19 cellular contexts compared by ENCODE assay signal in genomic region chr7:119465798-119466305, GRCh38.
A peak's percentile ranks its signal among the peaks of the same experiment; 100 is the strongest.
DNase-seq lines count a peak whose midpoint lies in the region; TF ChIP-seq lines count a peak whose summit lies in the region.
"Had no signal": no experiment of that assay in that cellular context is flagged by ENCODE, and none has a peak within 500 bp of the region (broad histone marks: within the 10 kb centered on the region; RNA-seq: fewer than 3 reads in every experiment).

No MANE protein-coding gene starts in this region.

- no peak for TF ChIP-seq EP300 in stomach (IDR thresholded peaks at IDR 0.05)

- no peak for TF ChIP-seq CTCF in stomach (IDR thresholded peaks at IDR 0.05)

- intact Hi-C loops in stomach (cut with DNase I; ENCODE audit: low total_unique reads) = no loop called here

- WGBS in stomach, 5 donors = 5 to 16% (median 10%) methylated on average over 1 of the region's 1 CpG

- no peaks in the 10 kb centered on the region for H3K36me3 ChIP-seq in stomach
- H3K36me3 ChIP-seq: BLaER1 treated with 17β-estradiol and CSF1 and Interleukin-3, amounts not matched to agents 10 nM and 100 nM had no signal

- no peaks in the 10 kb centered on the region for H3K27me3 ChIP-seq in stomach
- H3K27me3 ChIP-seq: BLaER1 treated with 17β-estradiol and CSF1 and Interleukin-3, amounts not matched to agents 10 nM and 100 nM had no signal

- H3K27ac ChIP-seq in stomach = no peak overlapping the region
- H3K27ac ChIP-seq in substantia nigra (ENCODE audit: low read depth, low read length, poor library complexity, severe bottlenecking) = no peak overlapping the region
- H3K27ac ChIP-seq: 22Rv1; A549; BLaER1 treated with 17β-estradiol and CSF1 and Interleukin-3, amounts not matched to agents 10 nM and 100 nM; C4-2B had no signal

- no peaks in the 10 kb centered on the region for H3K4me1 ChIP-seq in stomach
- H3K4me1 ChIP-seq: A549; BLaER1 treated with 17β-estradiol and CSF1 and Interleukin-3, amounts not matched to agents 10 nM and 100 nM; Caco-2 had no signal

- peak; percentile 27 for DNase-seq in DMS53 (lab: John Stamatoyannopoulos, UW)
- no peak for DNase-seq in DMS53 treated with DMSO at 0.1 percent for 48 hours (lab: John Stamatoyannopoulos, UW; ENCODE audit: unreplicated experiment)
- peak; percentile 8 for DNase-seq in inferior parietal cortex (ENCODE audit: extremely low spot score)
- peak; percentile 31 for DNase-seq in stomach
- DNase-seq in NCI-H2171 (lab: John Stamatoyannopoulos, UW) = no peak
- DNase-seq in NCI-H82 treated with DMSO at 0.1 percent for 48 hours (lab: John Stamatoyannopoulos, UW; ENCODE audit: unreplicated experiment) = no peak
- no peak for DNase-seq in substantia nigra (lab: John Stamatoyannopoulos, UW)
- DNase-seq: AML-193; Caco-2; Calu3; CD4-positive, alpha-beta T cell; CD8-positive, alpha-beta T cell; DMS79 treated with DMSO at 0.1 percent for 48 hours; GF-D8 had no signal

- TF ChIP-seq POLR2A in stomach (IDR thresholded peaks at IDR 0.05) = no peak

- no peak overlapping the region for H3K4me3 ChIP-seq in stomach
- H3K4me3 ChIP-seq: A549; BLaER1 treated with 17β-estradiol and CSF1 and Interleukin-3, amounts not matched to agents 10 nM and 100 nM; GM12878 had no signal

- H3K9me3 ChIP-seq in stomach = no peaks in the 10 kb centered on the region
- H3K9me3 ChIP-seq: A549; BLaER1 treated with 17β-estradiol and CSF1 and Interleukin-3, amounts not matched to agents 10 nM and 100 nM; Caco-2 had no signal

Comparison
In these comparisons a context has a peak if more than half of its experiments do, and no peak if none do; other contexts are left out.
1. DNase-seq: peak in DMS53 (single experiment), inferior parietal cortex (single experiment) and stomach (single experiment); none in DMS53 treated with DMSO at 0.1 percent for 48 hours (single experiment), NCI-H2171 (single experiment), NCI-H82 treated with DMSO at 0.1 percent for 48 hours (single experiment) and substantia nigra (0 of 49).